9 cellular contexts compared by ENCODE assay signal in the genomic region with DNA sequence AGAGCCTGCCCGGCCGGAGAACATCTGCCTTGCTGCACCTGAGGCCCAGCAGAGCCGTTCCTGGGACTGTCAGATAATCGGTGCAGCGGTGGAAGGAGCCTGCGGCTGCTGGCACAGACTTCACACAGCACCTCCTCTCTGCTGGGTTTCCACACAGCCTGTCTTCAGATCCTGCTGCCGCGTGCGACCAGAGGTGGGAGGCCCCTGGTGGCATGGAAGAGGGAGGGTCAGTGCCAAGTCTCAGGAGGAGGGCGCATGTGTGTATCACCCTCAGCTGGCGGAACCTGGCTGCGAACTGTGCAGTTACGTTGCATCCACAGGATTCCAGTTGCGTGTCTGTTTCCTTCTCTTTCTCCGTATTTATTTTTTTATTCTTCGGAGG. TPM values are rescaled to one million over a fixed set of nuclear protein-coding genes. Genes with fewer than 3 reads are reported as not detected.
DNase-seq lines count a peak whose midpoint lies in the region; ATAC-seq, FAIRE-seq and TF ChIP-seq lines count a peak whose summit lies in the region.
"Had no signal": no experiment of that assay in that cellular context is flagged by ENCODE, and none has a peak within 500 bp of the region (broad histone marks: within the 10 kb centered on the region; RNA-seq: fewer than 3 reads in every experiment).

No MANE protein-coding gene starts in this region.

- CTCF ChIA-PET in activated naive CD4-positive, alpha-beta T cell treated with anti-CD3 and anti-CD28 coated beads for 36 hours (lab: Charles Lee): interaction anchor here (0.6 to 4.3 kb wide), 5 partner anchors 9 to 69 kb away, joined by 3 to 22 read pairs (median 6); no protein-coding TSS in a partner anchor
- CTCF ChIA-PET in K562 (lab: Yijun Ruan, JAX; ENCODE audit: low intra/inter-chr PET ratio): no interaction called here

- POLR2A ChIA-PET in K562 (lab: Yijun Ruan, JAX): interaction anchor here (0.7 kb wide), 1 partner anchor 1381 kb away, joined by 3 read pairs; no protein-coding TSS in a partner anchor

- TF ChIP-seq POLR2A in K562 (conservative IDR thresholded peaks at IDR 0.05): no peak

- peak overlapping the region; percentile 90 for H3K4me3 Mint-ChIP-seq in activated naive CD4-positive, alpha-beta T cell treated with anti-CD3 and anti-CD28 coated beads for 36 hours

- no peak for TF ChIP-seq RAD21 in K562 (CRISPR knock-in tag; conservative IDR thresholded peaks at IDR 0.05 in 1 of 2, IDR thresholded peaks at IDR 0.05 in 1 of 2)

- peak overlapping the region in 1 of 2 experiments; percentile 72; a peak in 2 of 4 replicates for H3K9ac ChIP-seq in K562 (ENCODE audit: insufficient read depth in 1 of 2, low read depth in 2 of 2, low read length in 2 of 2)
- H3K9ac ChIP-seq: KMS-11 had no signal

- no peak for ATAC-seq in K562
- peak; percentile 12 for ATAC-seq in stimulated activated naive CD8-positive, alpha-beta T cell treated with anti-CD3 and anti-CD28 coated beads, Interleukin-15, Interleukin-2, amounts not matched to agents 100 U/mL and 50 U/mL, for 24 hours

- H3K4me1 ChIP-seq in K562 (replicated peaks in 1 of 2; ENCODE audit: control insufficient read depth in 2 of 2, insufficient read depth in 2 of 2, low read length in 2 of 2): peaks cover 16 to 48% of the 10 kb centered on the region in 2 experiments; a peak in 4 of 5 replicates

- peak overlapping the region; percentile 89 for H3K27ac Mint-ChIP-seq in activated naive CD4-positive, alpha-beta T cell treated with anti-CD3 and anti-CD28 coated beads for 36 hours

- H3K36me3 ChIP-seq in K562 (ENCODE audit: control insufficient read depth, insufficient read depth, low read length): peaks cover 35% of the 10 kb centered on the region; the same call in 2 of the 3 replicates

- no peak for TF ChIP-seq CTCF in K562 (IDR thresholded peaks at IDR 0.05 in 2 of 3, conservative IDR thresholded peaks at IDR 0.05 in 1 of 3; ENCODE audit: insufficient read depth in 2 of 3, low read depth in 1 of 3, low read length in 3 of 3)

- no peak for TF ChIP-seq EP300 in K562 (IDR thresholded peaks at IDR 0.05; ENCODE audit: low read length)

- no peak overlapping the region for H3K4me3 ChIP-seq in K562

- no peak for FAIRE-seq in K562 (lab: Jason Lieb, UNC)

- no TSS peak for BruUV-seq in K562 (replicated peaks; lab: Mats Ljungman, UMichigan)

- in situ Hi-C loops in K562 (cut with MboI): no loop called here

- H3K27me3 Mint-ChIP-seq in activated naive CD4-positive, alpha-beta T cell treated with anti-CD3 and anti-CD28 coated beads for 36 hours (ENCODE audit: low read depth): no peaks in the 10 kb centered on the region

- peaks cover 63% of the 10 kb centered on the region for H3K4me1 Mint-ChIP-seq in activated naive CD4-positive, alpha-beta T cell treated with anti-CD3 and anti-CD28 coated beads for 36 hours (ENCODE audit: low read depth)

- 76% methylated on average over 11 of the region's 16 CpGs for WGBS in K562 (ENCODE audit: insufficient coverage, low coverage, missing lambda C conversion rate)

- no peaks in the 10 kb centered on the region for H3K9me3 Mint-ChIP-seq in activated naive CD4-positive, alpha-beta T cell treated with anti-CD3 and anti-CD28 coated beads for 36 hours

- no peaks in the 10 kb centered on the region for H3K9me1 ChIP-seq in K562 (ENCODE audit: control insufficient read depth, insufficient read depth, low read length)

- H3K79me2 ChIP-seq in K562 (ENCODE audit: control insufficient read depth, insufficient read depth, low read length): peaks cover 17% of the 10 kb centered on the region; the same call in 2 of the 3 replicates

- peak; percentile 62 for DNase-seq in activated naive CD4-positive, alpha-beta T cell treated with anti-CD3 and anti-CD28 coated beads for 36 hours
- DNase-seq in activated naive CD4-positive, alpha-beta T cell treated with Interleukin-2 at 50 U/mL for 16 hours: no peak
- DNase-seq in NCI-H524 (lab: John Stamatoyannopoulos, UW) (peak; percentile 75 to 92), K562 (ENCODE audit: extremely low read depth in 1 of 4, low spot score in 3 of 4) (no peak), NCI-H226 (no peak), NCI-H2196 treated with DMSO at 0.1 percent for 48 hours (lab: John Stamatoyannopoulos, UW; ENCODE audit: unreplicated experiment) (no peak), AG08395 (ENCODE audit: low spot score) (no peak)
- peak; percentile 52 for DNase-seq in stimulated activated naive CD8-positive, alpha-beta T cell treated with anti-CD3 and anti-CD28 coated beads, Interleukin-15, Interleukin-2, amounts not matched to agents 100 U/mL and 50 U/mL, for 24 hours

- H3K4me2 ChIP-seq in K562 (ENCODE audit: insufficient read depth, low read length): no peak overlapping the region
- H3K4me2 ChIP-seq: KMS-11 had no signal

- no peak overlapping the region for H3K27ac ChIP-seq in K562 (ENCODE audit: extremely low read depth, low read depth, low read length)
- H3K27ac ChIP-seq: KMS-11 had no signal

- intact Hi-C loops in activated naive CD4-positive, alpha-beta T cell treated with anti-CD3 and anti-CD28 coated beads for 36 hours (cut with micrococcal nuclease): loop anchor here (1.0 kb wide), 1 partner anchor 13 kb away; no protein-coding TSS in a partner anchor
- intact Hi-C loops in K562 (cut with micrococcal nuclease): no loop called here

- H3K27me3 ChIP-seq in K562 (ENCODE audit: control insufficient read depth in 2 of 2, insufficient read depth in 2 of 2, low read length in 2 of 2): no peaks in the 10 kb centered on the region

- 0 out of 2 replicates have a peak, but pooled peaks cover 2% of the 10 kb centered on the region for H4K20me1 ChIP-seq in K562 (replicated peaks; ENCODE audit: control insufficient read depth, insufficient read depth, low read length)

- peaks cover 44% of the 10 kb centered on the region for H3K36me3 Mint-ChIP-seq in activated naive CD4-positive, alpha-beta T cell treated with anti-CD3 and anti-CD28 coated beads for 36 hours (ENCODE audit: low read depth)

- no peaks in the 10 kb centered on the region for H3K9me3 ChIP-seq in K562 (replicated peaks; ENCODE audit: control insufficient read depth, insufficient read depth, low read depth, low read length)

- no peak overlapping the region for H2AFZ ChIP-seq in K562 (ENCODE audit: low read depth, low read length)

TF ChIP-seq in K562, 482 proteins besides CTCF, POLR2A, EP300 and RAD21:
- TF ChIP-seq ZNF217 (CRISPR knock-in tag; IDR thresholded peaks at IDR 0.05) (no peak), POLR2G (IDR thresholded peaks at IDR 0.05; ENCODE audit: low read depth, low read length) (0 out of 2 replicates have a peak, but pooled peaks have one; percentile 37)

RNA-seq across cellular contexts. Expression of a gene that starts 3.3 kb away (rescaled TPM):
- total RNA-seq in activated naive CD4-positive, alpha-beta T cell treated with anti-CD3 and anti-CD28 coated beads for 36 hours: 10 to 100 TPM; 50.6 to 52.1 TPM
- total RNA-seq in K562 (2011; cell fraction: chromatin; rRNA removed; ENCODE audit: low replicate concordance): 4.2 and 6.9 TPM in 2 replicates
- total RNA-seq in K562 (2011; cell fraction: nucleolus; rRNA removed): 5.5 and 5.9 TPM in 2 replicates
- 3.9 and 4.9 TPM in 2 replicates for total RNA-seq in K562 (2011; cell fraction: nucleoplasm; rRNA removed)
- total RNA-seq in K562 (2014; rRNA removed) (2.5 and 3.1 TPM in 2 replicates), K562 (2014; rRNA removed; fragmentation: Illumina TruSeq; extraction: Trizol) (1.9 and 2.3 TPM in 2 replicates), K562 (2015; rRNA removed; fragmentation: Illumina TruSeq; extraction: Trizol) (2.6 and 3.1 TPM in 2 replicates), K562 (2021) (4.5 and 4.8 TPM in 2 replicates)
- polyA plus RNA-seq in K562 (2011; rRNA removed) (0.79 and 1.4 TPM in 2 replicates), K562 (2014; fragmentation: Illumina TruSeq; extraction: Trizol) (2.4 TPM in 2 replicates), K562 (2014; fragmentation: Nextera tagmentation; extraction: Ambion mirVana) (under 1 TPM; 0.10 to 0.20 TPM), K562 (2014; rRNA removed) (1.8 and 2.0 TPM in 2 replicates)
- 0.66 and 1.7 TPM in 2 replicates for polyA plus RNA-seq in K562 (2011; cell fraction: cytosol; rRNA removed)
- 2.0 and 5.0 TPM in 2 replicates for polyA plus RNA-seq in K562 (2011; cell fraction: nucleus; rRNA removed)
- polyA plus RNA-seq in K562 (2012): 1.1 and 2.1 TPM in 2 replicates
- polyA minus RNA-seq in K562 (2011; rRNA and poly(A)+ RNA removed): 0.72 and 1.6 TPM in 2 replicates
- 1.5 and 2.0 TPM in 2 replicates for polyA minus RNA-seq in K562 (2011; cell fraction: cytosol; rRNA and poly(A)+ RNA removed)
- polyA minus RNA-seq in K562 (2011; cell fraction: nucleus; rRNA and poly(A)+ RNA removed): 2.3 and 3.9 TPM in 2 replicates

RNA-seq across cellular contexts. Expression of a gene that starts 45.8 kb away (rescaled TPM):
- 100 to 1,000 TPM; 132 to 145 TPM for total RNA-seq in activated naive CD4-positive, alpha-beta T cell treated with anti-CD3 and anti-CD28 coated beads for 36 hours
- 182 and 249 TPM in 2 replicates for total RNA-seq in K562 (2011; cell fraction: chromatin; rRNA removed; ENCODE audit: low replicate concordance)
- total RNA-seq in K562 (2011; cell fraction: nucleolus; rRNA removed): 104 and 110 TPM in 2 replicates
- 139 and 186 TPM in 2 replicates for total RNA-seq in K562 (2011; cell fraction: nucleoplasm; rRNA removed)
- 77.1 and 104 TPM in 2 replicates for total RNA-seq in K562 (2014; rRNA removed)
- total RNA-seq in K562 (2014; rRNA removed; fragmentation: Illumina TruSeq; extraction: Trizol): 118 and 128 TPM in 2 replicates
- total RNA-seq in K562 (2015; rRNA removed; fragmentation: Illumina TruSeq; extraction: Trizol): 109 and 127 TPM in 2 replicates
- 169 and 171 TPM in 2 replicates for total RNA-seq in K562 (2021)
- 97.6 and 185 TPM in 2 replicates for polyA plus RNA-seq in K562 (2011; rRNA removed)
- 51.9 and 80.2 TPM in 2 replicates for polyA plus RNA-seq in K562 (2011; cell fraction: cytosol; rRNA removed)
- polyA plus RNA-seq in K562 (2011; cell fraction: nucleus; rRNA removed): 56.7 and 72.5 TPM in 2 replicates
- polyA plus RNA-seq in K562 (2012): 51.5 and 151 TPM in 2 replicates
- polyA plus RNA-seq in K562 (2014; fragmentation: Illumina TruSeq; extraction: Trizol): 125 and 137 TPM in 2 replicates
- 100 to 1,000 TPM; 316 to 378 TPM for polyA plus RNA-seq in K562 (2014; fragmentation: Nextera tagmentation; extraction: Ambion mirVana)
- polyA plus RNA-seq in K562 (2014; rRNA removed): 142 and 158 TPM in 2 replicates
- polyA minus RNA-seq in K562 (2011; rRNA and poly(A)+ RNA removed): 138 and 285 TPM in 2 replicates
- 46.8 and 99.5 TPM in 2 replicates for polyA minus RNA-seq in K562 (2011; cell fraction: cytosol; rRNA and poly(A)+ RNA removed)
- polyA minus RNA-seq in K562 (2011; cell fraction: nucleus; rRNA and poly(A)+ RNA removed): 52.4 and 62.1 TPM in 2 replicates

Comparison
In these comparisons a context has a peak if more than half of its experiments do, and no peak if none do; other contexts are left out.
1. DNase-seq: peak in activated naive CD4-positive, alpha-beta T cell treated with anti-CD3 and anti-CD28 coated beads for 36 hours (single experiment), NCI-H524 (2 of 2) and stimulated activated naive CD8-positive, alpha-beta T cell treated with anti-CD3 and anti-CD28 coated beads, Interleukin-15, Interleukin-2, amounts not matched to agents 100 U/mL and 50 U/mL, for 24 hours (single experiment); none in activated naive CD4-positive, alpha-beta T cell treated with Interleukin-2 at 50 U/mL for 16 hours (single experiment), K562 (0 of 4), NCI-H226 (single experiment), NCI-H2196 treated with DMSO at 0.1 percent for 48 hours (single experiment) and AG08395 (single experiment).
2. RNA of a gene that starts 3.3 kb away (total RNA-seq): 50.6 to 52.1 TPM in activated naive CD4-positive, alpha-beta T cell treated with anti-CD3 and anti-CD28 coated beads for 36 hours; 1.9 to 6.9 TPM in K562; every median in the first group is over 4 times any median in the second.